ENCODE assay signal across 1 cellular context in the genomic region with DNA sequence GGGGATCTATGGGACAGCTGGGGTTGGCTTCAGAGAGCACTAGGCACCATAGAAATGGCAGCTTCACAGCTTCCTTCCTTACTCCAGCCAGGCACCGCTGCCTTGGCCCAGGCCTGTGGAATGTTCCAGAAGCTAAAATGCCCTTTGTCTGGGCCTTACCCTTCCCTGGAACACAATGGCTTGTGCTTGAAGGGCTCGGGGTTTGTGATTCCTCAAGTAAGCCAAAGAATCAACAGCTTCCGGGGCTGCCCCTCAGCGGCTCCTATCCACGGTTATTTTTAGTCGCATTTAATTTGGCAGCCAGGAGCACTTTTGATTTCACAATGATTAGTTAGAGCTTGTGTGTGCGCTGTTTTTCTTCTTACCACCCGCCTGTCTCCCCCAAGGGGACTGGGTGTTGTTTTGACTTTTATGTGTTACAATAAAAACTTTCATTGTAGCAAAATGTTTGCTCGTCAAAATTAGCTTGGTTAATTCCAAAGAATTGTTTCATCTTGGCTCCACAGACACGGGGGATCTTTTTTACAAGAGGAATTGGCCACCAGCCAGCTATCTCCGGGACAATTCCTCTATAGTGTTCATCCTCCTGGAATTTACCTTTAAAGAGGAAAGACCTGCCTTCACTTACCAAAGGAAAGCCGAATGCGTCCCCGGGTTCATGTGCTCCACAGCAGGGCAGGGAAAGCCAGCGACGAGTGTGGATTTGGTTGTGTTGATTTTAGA.
A peak's percentile ranks its signal among the peaks of the same experiment; 100 is the strongest.
TF ChIP-seq lines count a peak whose summit lies in the region.

No MANE protein-coding gene starts in this region.

TF ChIP-seq in HEK293, 187 proteins besides CTCF, POLR2A, EP300 and RAD21 (continued from another document):
- TF ChIP-seq, protein P1, sequence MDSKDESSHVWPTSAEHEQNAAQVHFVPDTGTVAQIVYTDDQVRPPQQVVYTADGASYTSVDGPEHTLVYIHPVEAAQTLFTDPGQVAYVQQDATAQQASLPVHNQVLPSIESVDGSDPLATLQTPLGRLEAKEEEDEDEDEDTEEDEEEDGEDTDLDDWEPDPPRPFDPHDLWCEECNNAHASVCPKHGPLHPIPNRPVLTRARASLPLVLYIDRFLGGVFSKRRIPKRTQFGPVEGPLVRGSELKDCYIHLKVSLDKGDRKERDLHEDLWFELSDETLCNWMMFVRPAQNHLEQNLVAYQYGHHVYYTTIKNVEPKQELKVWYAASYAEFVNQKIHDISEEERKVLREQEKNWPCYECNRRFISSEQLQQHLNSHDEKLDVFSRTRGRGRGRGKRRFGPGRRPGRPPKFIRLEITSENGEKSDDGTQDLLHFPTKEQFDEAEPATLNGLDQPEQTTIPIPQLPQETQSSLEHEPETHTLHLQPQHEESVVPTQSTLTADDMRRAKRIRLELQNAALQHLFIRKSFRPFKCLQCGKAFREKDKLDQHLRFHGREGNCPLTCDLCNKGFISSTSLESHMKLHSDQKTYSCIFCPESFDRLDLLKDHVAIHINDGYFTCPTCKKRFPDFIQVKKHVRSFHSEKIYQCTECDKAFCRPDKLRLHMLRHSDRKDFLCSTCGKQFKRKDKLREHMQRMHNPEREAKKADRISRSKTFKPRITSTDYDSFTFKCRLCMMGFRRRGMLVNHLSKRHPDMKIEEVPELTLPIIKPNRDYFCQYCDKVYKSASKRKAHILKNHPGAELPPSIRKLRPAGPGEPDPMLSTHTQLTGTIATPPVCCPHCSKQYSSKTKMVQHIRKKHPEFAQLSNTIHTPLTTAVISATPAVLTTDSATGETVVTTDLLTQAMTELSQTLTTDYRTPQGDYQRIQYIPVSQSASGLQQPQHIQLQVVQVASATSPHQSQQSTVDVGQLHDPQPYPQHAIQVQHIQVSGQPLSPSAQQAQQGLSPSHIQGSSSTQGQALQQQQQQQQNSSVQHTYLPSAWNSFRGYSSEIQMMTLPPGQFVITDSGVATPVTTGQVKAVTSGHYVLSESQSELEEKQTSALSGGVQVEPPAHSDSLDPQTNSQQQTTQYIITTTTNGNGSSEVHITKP (tag by site-specific recombination; IDR thresholded peaks at IDR 0.05), result peak; percentile 6; the same call in 1 of the 2 replicates
- peak; percentile 75 for TF ChIP-seq SCRT2 (tag by site-specific recombination; IDR thresholded peaks at IDR 0.05)
- TF ChIP-seq ZNF341 (tag by site-specific recombination; IDR thresholded peaks at IDR 0.05; ENCODE audit: low read depth), result peak; percentile 53
- TF ChIP-seq, protein P2, sequence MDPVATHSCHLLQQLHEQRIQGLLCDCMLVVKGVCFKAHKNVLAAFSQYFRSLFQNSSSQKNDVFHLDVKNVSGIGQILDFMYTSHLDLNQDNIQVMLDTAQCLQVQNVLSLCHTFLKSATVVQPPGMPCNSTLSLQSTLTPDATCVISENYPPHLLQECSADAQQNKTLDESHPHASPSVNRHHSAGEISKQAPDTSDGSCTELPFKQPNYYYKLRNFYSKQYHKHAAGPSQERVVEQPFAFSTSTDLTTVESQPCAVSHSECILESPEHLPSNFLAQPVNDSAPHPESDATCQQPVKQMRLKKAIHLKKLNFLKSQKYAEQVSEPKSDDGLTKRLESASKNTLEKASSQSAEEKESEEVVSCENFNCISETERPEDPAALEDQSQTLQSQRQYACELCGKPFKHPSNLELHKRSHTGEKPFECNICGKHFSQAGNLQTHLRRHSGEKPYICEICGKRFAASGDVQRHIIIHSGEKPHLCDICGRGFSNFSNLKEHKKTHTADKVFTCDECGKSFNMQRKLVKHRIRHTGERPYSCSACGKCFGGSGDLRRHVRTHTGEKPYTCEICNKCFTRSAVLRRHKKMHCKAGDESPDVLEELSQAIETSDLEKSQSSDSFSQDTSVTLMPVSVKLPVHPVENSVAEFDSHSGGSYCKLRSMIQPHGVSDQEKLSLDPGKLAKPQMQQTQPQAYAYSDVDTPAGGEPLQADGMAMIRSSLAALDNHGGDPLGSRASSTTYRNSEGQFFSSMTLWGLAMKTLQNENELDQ (tag by site-specific recombination; IDR thresholded peaks at IDR 0.05; ENCODE audit: low read depth), result no peak
- no peak for TF ChIP-seq ZNF670 (tag by site-specific recombination; IDR thresholded peaks at IDR 0.05; ENCODE audit: low read depth)
- peak; percentile 33; the same call in 1 of the 2 replicates for TF ChIP-seq SCRT1 (tag by site-specific recombination; IDR thresholded peaks at IDR 0.05; ENCODE audit: borderline replicate concordance)
- TF ChIP-seq ZNF768 (tag by site-specific recombination; IDR thresholded peaks at IDR 0.05), result no peak
- TF ChIP-seq, protein P3, sequence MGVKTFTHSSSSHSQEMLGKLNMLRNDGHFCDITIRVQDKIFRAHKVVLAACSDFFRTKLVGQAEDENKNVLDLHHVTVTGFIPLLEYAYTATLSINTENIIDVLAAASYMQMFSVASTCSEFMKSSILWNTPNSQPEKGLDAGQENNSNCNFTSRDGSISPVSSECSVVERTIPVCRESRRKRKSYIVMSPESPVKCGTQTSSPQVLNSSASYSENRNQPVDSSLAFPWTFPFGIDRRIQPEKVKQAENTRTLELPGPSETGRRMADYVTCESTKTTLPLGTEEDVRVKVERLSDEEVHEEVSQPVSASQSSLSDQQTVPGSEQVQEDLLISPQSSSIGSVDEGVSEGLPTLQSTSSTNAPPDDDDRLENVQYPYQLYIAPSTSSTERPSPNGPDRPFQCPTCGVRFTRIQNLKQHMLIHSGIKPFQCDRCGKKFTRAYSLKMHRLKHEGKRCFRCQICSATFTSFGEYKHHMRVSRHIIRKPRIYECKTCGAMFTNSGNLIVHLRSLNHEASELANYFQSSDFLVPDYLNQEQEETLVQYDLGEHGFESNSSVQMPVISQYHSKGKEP (tag by site-specific recombination; IDR thresholded peaks at IDR 0.05), result peak; percentile 59; the same call in 1 of the 2 replicates
- TF ChIP-seq ZNF561 (tag by site-specific recombination; IDR thresholded peaks at IDR 0.05; ENCODE audit: borderline replicate concordance), result peak; percentile 90
- TF ChIP-seq, protein P4, sequence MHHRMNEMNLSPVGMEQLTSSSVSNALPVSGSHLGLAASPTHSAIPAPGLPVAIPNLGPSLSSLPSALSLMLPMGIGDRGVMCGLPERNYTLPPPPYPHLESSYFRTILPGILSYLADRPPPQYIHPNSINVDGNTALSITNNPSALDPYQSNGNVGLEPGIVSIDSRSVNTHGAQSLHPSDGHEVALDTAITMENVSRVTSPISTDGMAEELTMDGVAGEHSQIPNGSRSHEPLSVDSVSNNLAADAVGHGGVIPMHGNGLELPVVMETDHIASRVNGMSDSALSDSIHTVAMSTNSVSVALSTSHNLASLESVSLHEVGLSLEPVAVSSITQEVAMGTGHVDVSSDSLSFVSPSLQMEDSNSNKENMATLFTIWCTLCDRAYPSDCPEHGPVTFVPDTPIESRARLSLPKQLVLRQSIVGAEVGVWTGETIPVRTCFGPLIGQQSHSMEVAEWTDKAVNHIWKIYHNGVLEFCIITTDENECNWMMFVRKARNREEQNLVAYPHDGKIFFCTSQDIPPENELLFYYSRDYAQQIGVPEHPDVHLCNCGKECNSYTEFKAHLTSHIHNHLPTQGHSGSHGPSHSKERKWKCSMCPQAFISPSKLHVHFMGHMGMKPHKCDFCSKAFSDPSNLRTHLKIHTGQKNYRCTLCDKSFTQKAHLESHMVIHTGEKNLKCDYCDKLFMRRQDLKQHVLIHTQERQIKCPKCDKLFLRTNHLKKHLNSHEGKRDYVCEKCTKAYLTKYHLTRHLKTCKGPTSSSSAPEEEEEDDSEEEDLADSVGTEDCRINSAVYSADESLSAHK (tag by site-specific recombination; IDR thresholded peaks at IDR 0.05), result peak; percentile 66
- peak; percentile 49; the same call in 1 of the 2 replicates for TF ChIP-seq WT1 (tag by site-specific recombination; IDR thresholded peaks at IDR 0.05)
- 0 out of 2 replicates have a peak, but pooled peaks have one; percentile 5 for TF ChIP-seq GLIS2 (tag by site-specific recombination; IDR thresholded peaks at IDR 0.05)
- TF ChIP-seq GLIS1 (tag by site-specific recombination; IDR thresholded peaks at IDR 0.05), result peak; percentile 93
- no peak for TF ChIP-seq SETDB1 (IDR thresholded peaks at IDR 0.05; ENCODE audit: insufficient read length, low read length)
- TF ChIP-seq ZNF843 (tag by site-specific recombination; IDR thresholded peaks at IDR 0.05), result peak; percentile 60; the same call in 1 of the 2 replicates
- TF ChIP-seq, protein P5, sequence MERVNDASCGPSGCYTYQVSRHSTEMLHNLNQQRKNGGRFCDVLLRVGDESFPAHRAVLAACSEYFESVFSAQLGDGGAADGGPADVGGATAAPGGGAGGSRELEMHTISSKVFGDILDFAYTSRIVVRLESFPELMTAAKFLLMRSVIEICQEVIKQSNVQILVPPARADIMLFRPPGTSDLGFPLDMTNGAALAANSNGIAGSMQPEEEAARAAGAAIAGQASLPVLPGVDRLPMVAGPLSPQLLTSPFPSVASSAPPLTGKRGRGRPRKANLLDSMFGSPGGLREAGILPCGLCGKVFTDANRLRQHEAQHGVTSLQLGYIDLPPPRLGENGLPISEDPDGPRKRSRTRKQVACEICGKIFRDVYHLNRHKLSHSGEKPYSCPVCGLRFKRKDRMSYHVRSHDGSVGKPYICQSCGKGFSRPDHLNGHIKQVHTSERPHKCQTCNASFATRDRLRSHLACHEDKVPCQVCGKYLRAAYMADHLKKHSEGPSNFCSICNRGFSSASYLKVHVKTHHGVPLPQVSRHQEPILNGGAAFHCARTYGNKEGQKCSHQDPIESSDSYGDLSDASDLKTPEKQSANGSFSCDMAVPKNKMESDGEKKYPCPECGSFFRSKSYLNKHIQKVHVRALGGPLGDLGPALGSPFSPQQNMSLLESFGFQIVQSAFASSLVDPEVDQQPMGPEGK (tag by site-specific recombination; IDR thresholded peaks at IDR 0.05), result no peak
- TF ChIP-seq OVOL3 (tag by site-specific recombination; IDR thresholded peaks at IDR 0.05), result no peak
- peak; percentile 52 for TF ChIP-seq KLF10 (tag by site-specific recombination; IDR thresholded peaks at IDR 0.05)
- TF ChIP-seq ZNF404 (tag by site-specific recombination; IDR thresholded peaks at IDR 0.05), result no peak
- no peak for TF ChIP-seq ZNF558 (tag by site-specific recombination; IDR thresholded peaks at IDR 0.05)
- no peak for TF ChIP-seq ZNF155 (tag by site-specific recombination; IDR thresholded peaks at IDR 0.05)
- TF ChIP-seq ZNF174 (tag by site-specific recombination; IDR thresholded peaks at IDR 0.05), result no peak
- 0 out of 2 replicates have a peak, but pooled peaks have one; percentile 32 for TF ChIP-seq ZNF24 (tag by site-specific recombination; IDR thresholded peaks at IDR 0.05)
- TF ChIP-seq ZBTB48 (tag by site-specific recombination; IDR thresholded peaks at IDR 0.05), result no peak
- no peak for TF ChIP-seq ZNF660 (tag by site-specific recombination; IDR thresholded peaks at IDR 0.05)
- TF ChIP-seq ZNF76 (tag by site-specific recombination; IDR thresholded peaks at IDR 0.05; ENCODE audit: borderline replicate concordance, low read depth), result peak; percentile 3; the same call in 1 of the 2 replicates
- TF ChIP-seq MZF1 (tag by site-specific recombination; IDR thresholded peaks at IDR 0.05; ENCODE audit: borderline replicate concordance), result 0 out of 2 replicates have a peak, but pooled peaks have one; percentile 72
- TF ChIP-seq ZNF423 (tag by site-specific recombination; IDR thresholded peaks at IDR 0.05), result peak; percentile 43; the same call in 1 of the 2 replicates
